23 cellular contexts compared by ENCODE assay signal in the genomic region with DNA sequence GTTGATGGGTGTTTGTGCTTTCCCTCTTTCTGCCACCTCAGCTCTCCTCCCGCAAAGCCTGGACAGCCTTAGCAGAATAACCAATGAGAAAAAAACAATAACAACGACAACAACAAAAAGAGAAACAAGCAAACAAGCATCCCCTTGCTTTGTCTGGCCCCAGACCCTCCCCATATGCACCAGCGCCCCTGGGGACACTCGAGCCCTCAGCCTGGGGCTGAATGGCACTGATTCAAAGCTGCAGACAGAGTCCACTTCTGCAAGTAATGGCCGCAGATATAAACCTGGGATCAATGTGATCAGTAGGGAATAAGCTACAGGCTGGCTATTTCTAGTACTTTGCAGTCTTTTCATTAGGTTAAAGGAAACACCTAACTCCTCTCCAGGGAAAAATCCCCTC.
"Had no signal": no experiment of that assay in that cellular context is flagged by ENCODE, and none has a peak within 500 bp of the region (broad histone marks: within the 10 kb centered on the region; RNA-seq: fewer than 3 reads in every experiment).

No MANE protein-coding gene starts in this region.

- H3K9me3 Mint-ChIP-seq: activated T-helper 1 cell treated with anti-CD3 and anti-CD28 coated beads, Interleukin-12 subunit alpha, Interleukin-12 subunit beta, Interleukin-2, Interleukin-4 antibody, amounts not matched to agents 30 ng/mL and 10 ng/mL and 1 ng/mL, durations not matched to agents 14 hours and 24 hours and 36 hours; nephron had no signal

- H3K4me1 ChIP-seq: gastrocnemius medialis, left ventricle myocardium inferior, testis, transverse colon had no signal

- H3K4me3 ChIP-seq: gastrocnemius medialis, hepatocyte, left ventricle myocardium inferior, ovary, skin epidermis, testis, transverse colon had no signal

- H3K27ac ChIP-seq: gastrocnemius medialis, hepatocyte, left ventricle myocardium inferior, ovary, skin epidermis, testis, transverse colon had no signal

- H3K4me3 Mint-ChIP-seq: activated CD4-positive, alpha-beta T cell treated with anti-CD3 and anti-CD28 coated beads for 36 hours; activated T-helper 1 cell treated with anti-CD3 and anti-CD28 coated beads, Interleukin-12 subunit alpha, Interleukin-12 subunit beta, Interleukin-2, Interleukin-4 antibody, amounts not matched to agents 30 ng/mL and 10 ng/mL and 1 ng/mL, durations not matched to agents 14 hours and 24 hours and 36 hours; nephron had no signal

- FAIRE-seq: colon, urothelium cell line had no signal

- H3K27ac Mint-ChIP-seq: activated CD4-positive, alpha-beta T cell treated with anti-CD3 and anti-CD28 coated beads for 36 hours; activated T-helper 1 cell treated with anti-CD3 and anti-CD28 coated beads, Interleukin-12 subunit alpha, Interleukin-12 subunit beta, Interleukin-2, Interleukin-4 antibody, amounts not matched to agents 30 ng/mL and 10 ng/mL and 1 ng/mL, durations not matched to agents 14 hours and 24 hours and 36 hours; nephron; progenitor cell of endocrine pancreas had no signal

- H3K79me2 ChIP-seq: hepatocyte had no signal

- H3K27me3 ChIP-seq: gastrocnemius medialis, hepatocyte, ovary, testis, transverse colon had no signal

- H3K4me2 ChIP-seq: hepatocyte had no signal

- H3K9me3 ChIP-seq: gastrocnemius medialis, left ventricle myocardium inferior, ovary, testis, transverse colon had no signal

- H3K27me3 Mint-ChIP-seq: activated CD4-positive, alpha-beta T cell treated with anti-CD3 and anti-CD28 coated beads for 36 hours; progenitor cell of endocrine pancreas had no signal

- H2AFZ ChIP-seq: hepatocyte had no signal

- H3K4me1 Mint-ChIP-seq: activated CD4-positive, alpha-beta T cell treated with anti-CD3 and anti-CD28 coated beads for 36 hours; nephron had no signal

- H3K36me3 ChIP-seq: gastrocnemius medialis, left ventricle myocardium inferior, ovary, transverse colon had no signal

- DNase-seq: activated CD4-positive, alpha-beta T cell treated with anti-CD3 and anti-CD28 coated beads for 36 hours; activated CD4-positive, alpha-beta T cell treated with anti-CD3 and anti-CD28 coated beads, Interleukin-2, amount 50 U/mL, for 4 hours; activated CD4-positive, CD25-positive, alpha-beta regulatory T cell; activated gamma-delta T cell; activated naive CD4-positive, alpha-beta T cell treated with anti-CD3 and anti-CD28 coated beads, Interleukin-2, amount 50 U/mL, for 16 hours; amniotic stem cell; effector CD8-positive, alpha-beta T cell; gastrocnemius medialis; islet precursor cell; left ventricle myocardium inferior; ovary; stimulated activated CD4-positive, alpha-beta T cell treated with anti-CD3 and anti-CD28 coated beads, Interleukin-12 subunit alpha, Interleukin-12 subunit beta, amount 100 ng/mL, for 4 hours; stimulated activated CD4-positive, alpha-beta T cell treated with anti-CD3 and anti-CD28 coated beads, Interleukin-4, amount 100 ng/mL, for 1 hour; stimulated activated naive CD8-positive, alpha-beta T cell treated with anti-CD3 and anti-CD28 coated beads, Interleukin-15, Interleukin-2, amounts not matched to agents 100 U/mL and 50 U/mL, for 24 hours; testis; transverse colon had no signal
